ENCODE assay signal across 14 cellular contexts in genomic region chr18:63975632-63976031, GRCh38.
A peak's percentile ranks its signal among the peaks of the same experiment; 100 is the strongest.
DNase-seq lines count a peak whose midpoint lies in the region; ATAC-seq lines count a peak whose summit lies in the region.
"Had no signal": no experiment of that assay in that cellular context is flagged by ENCODE, and none has a peak within 500 bp of the region (broad histone marks: within the 10 kb centered on the region; RNA-seq: fewer than 3 reads in every experiment).

No MANE protein-coding gene starts in this region.

- ATAC-seq in GM18858 (IDR thresholded peaks at IDR 0.05; ENCODE audit: unreplicated experiment) (peak; percentile 37), HG03025 (IDR thresholded peaks at IDR 0.05; ENCODE audit: low FRiP score, unreplicated experiment) (peak; percentile 52), GM18502 (IDR thresholded peaks at IDR 0.05; ENCODE audit: poor library complexity, unreplicated experiment) (no peak)
- ATAC-seq: SK-N-SH treated with all-trans-retinoic acid at 6 μM for 48 hours; stimulated activated naive CD8-positive, alpha-beta T cell treated with anti-CD3 and anti-CD28 coated beads, Interleukin-15, amount 100 ng/mL, for 72 hours had no signal

- peak; percentile 36 for DNase-seq in SIG-M5 (lab: John Stamatoyannopoulos, UW)
- DNase-seq in putamen (ENCODE audit: low spot score), result peak; percentile 12
- no peak for DNase-seq in nucleus accumbens (lab: John Stamatoyannopoulos, UW)
- no peak for DNase-seq in LoVo (ENCODE audit: low spot score)
- no peak for DNase-seq in activated T-cell treated with anti-CD3 and anti-CD28 coated beads for 4 hours
- DNase-seq: activated CD8-positive, alpha-beta memory T cell treated with anti-CD3 and anti-CD28 coated beads for 24 hours; glutamatergic neuron; immature natural killer cell; NCI-H1105; stimulated activated naive CD8-positive, alpha-beta T cell treated with anti-CD3 and anti-CD28 coated beads, Interleukin-15, amount 100 ng/mL, for 72 hours had no signal

Comparison
In these comparisons a context has a peak if more than half of its experiments do, and no peak if none do; other contexts are left out.
1. DNase-seq: peak in SIG-M5 (single experiment) and putamen (single experiment); none in nucleus accumbens (0 of 56), LoVo (single experiment) and activated T-cell treated with anti-CD3 and anti-CD28 coated beads for 4 hours (single experiment).